In genomic region chr10:91978585-91978984, GRCh38 we compare ENCODE assay signal across 1 cellular context.
TF ChIP-seq lines count a peak whose summit lies in the region.

No MANE protein-coding gene starts in this region.

TF ChIP-seq in A549, 52 proteins besides CTCF, POLR2A, EP300 and RAD21 (continued from another document):
- TF ChIP-seq HDAC2 (IDR thresholded peaks at IDR 0.05) = no peak
- TF ChIP-seq TP53 (CRISPR knock-in tag; IDR thresholded peaks at IDR 0.05) = no peak
- no peak for TF ChIP-seq SREBF2 (IDR thresholded peaks at IDR 0.05)
- TF ChIP-seq GATA3 (IDR thresholded peaks at IDR 0.05; ENCODE audit: borderline replicate concordance) = no peak
- no peak for TF ChIP-seq HEYL (CRISPR knock-in tag; IDR thresholded peaks at IDR 0.05)
- TF ChIP-seq JUNB (IDR thresholded peaks at IDR 0.05) = no peak
